16 cellular contexts compared by ENCODE assay signal in genomic region chr12:24820872-24821271, GRCh38.
A peak's percentile ranks its signal among the peaks of the same experiment; 100 is the strongest.
DNase-seq lines count a peak whose midpoint lies in the region; ATAC-seq, FAIRE-seq and TF ChIP-seq lines count a peak whose summit lies in the region.
"Had no signal": no experiment of that assay in that cellular context is flagged by ENCODE, and none has a peak within 500 bp of the region (broad histone marks: within the 10 kb centered on the region; RNA-seq: fewer than 3 reads in every experiment).

No MANE protein-coding gene starts in this region.

- no peaks in the 10 kb centered on the region for H3K79me2 ChIP-seq in astrocyte (ENCODE audit: insufficient read depth, low read length)

- no peak overlapping the region for H2AFZ ChIP-seq in astrocyte (ENCODE audit: low read depth, low read length)

- H3K27me3 ChIP-seq in astrocyte (ENCODE audit: insufficient read depth, low read length), result no peaks in the 10 kb centered on the region

- H4K20me1 ChIP-seq in astrocyte (ENCODE audit: insufficient read depth, low read length), result peaks cover 3% of the 10 kb centered on the region

- no peak for FAIRE-seq in astrocyte (lab: Jason Lieb, UNC)

- H3K9ac ChIP-seq in astrocyte (ENCODE audit: low read length), result no peak overlapping the region

- peaks cover 24% of the 10 kb centered on the region for H3K36me3 Mint-ChIP-seq in astrocyte (ENCODE audit: low read depth, unreplicated experiment)
- peaks cover 16% of the 10 kb centered on the region for H3K36me3 Mint-ChIP-seq in natural killer cell treated with Interleukin-12 subunit alpha and Interleukin-12 subunit beta and Interleukin-15 and Interleukin-18, amount 100 ng/mL, for 72 hours
- H3K36me3 Mint-ChIP-seq: CD4-positive, CD25-positive, alpha-beta regulatory T cell had no signal

- H3K4me3 ChIP-seq in astrocyte (ENCODE audit: insufficient read depth, low read depth, low read length), result no peak overlapping the region
- no peak overlapping the region for H3K4me3 ChIP-seq in fibroblast of the aortic adventitia (ENCODE audit: low read depth, low read length)
- H3K4me3 ChIP-seq: left ventricle myocardium inferior, psoas muscle, thoracic aorta had no signal

- peaks cover 31% of the 10 kb centered on the region for H3K4me1 Mint-ChIP-seq in astrocyte (ENCODE audit: low read depth, unreplicated experiment)
- H3K4me1 Mint-ChIP-seq in natural killer cell treated with Interleukin-12 subunit alpha and Interleukin-12 subunit beta and Interleukin-15 and Interleukin-18, amount 100 ng/mL, for 72 hours (ENCODE audit: low read depth in 2 of 2), result peaks cover 5 to 26% of the 10 kb centered on the region in 2 donors

- H3K27ac ChIP-seq in astrocyte (ENCODE audit: low read depth, low read length), result peak overlapping the region; percentile 69
- H3K27ac ChIP-seq: left ventricle myocardium inferior, psoas muscle, thoracic aorta, VCaP had no signal

- ATAC-seq in natural killer cell treated with Interleukin-12 subunit alpha and Interleukin-12 subunit beta and Interleukin-15 and Interleukin-18, amount 100 ng/mL, for 72 hours, result no peak
- ATAC-seq: activated CD8-positive, alpha-beta T cell treated with anti-CD3 and anti-CD28 coated beads, Interleukin-2, amount 10 ng/mL, durations not matched to agents 7 days and 5 days; psoas muscle had no signal

- H3K4me1 ChIP-seq in astrocyte (ENCODE audit: insufficient read depth, low read length), result peaks cover 20% of the 10 kb centered on the region
- H3K4me1 ChIP-seq: left ventricle myocardium inferior, psoas muscle had no signal

- H3K9me3 ChIP-seq in astrocyte (ENCODE audit: insufficient read depth, low read depth, low read length), result no peaks in the 10 kb centered on the region
- H3K9me3 ChIP-seq: left ventricle myocardium inferior, psoas muscle, thoracic aorta had no signal

- DNase-seq in HT1080 (ENCODE audit: low read depth) (peak; percentile 30), astrocyte (ENCODE audit: low read depth) (peak; percentile 84), fibroblast of the aortic adventitia (ENCODE audit: low read depth) (peak; percentile 81), stromal cell of bone marrow (ENCODE audit: low read depth) (peak; percentile 72), NCI-H1105 treated with DMSO at 0.1 percent for 48 hours (lab: John Stamatoyannopoulos, UW) (no peak)
- no peak for DNase-seq in stimulated activated CD8-positive, alpha-beta memory T cell treated with anti-CD3 and anti-CD28 coated beads, Interleukin-4, amount 100 ng/mL, for 48 hours
- DNase-seq in natural killer cell treated with Interleukin-12 subunit alpha and Interleukin-12 subunit beta and Interleukin-15 and Interleukin-18, amount 100 ng/mL, for 72 hours (ENCODE audit: low spot score), result no peak
- DNase-seq: activated CD8-positive, alpha-beta T cell treated with anti-CD3 and anti-CD28 coated beads, Interleukin-2, amount 10 ng/mL, durations not matched to agents 7 days and 5 days; CD4-positive, CD25-positive, alpha-beta regulatory T cell; left ventricle myocardium inferior; NCI-H187; NCI-H510A; OCI-M1 had no signal

- no peak overlapping the region for H3K4me3 Mint-ChIP-seq in astrocyte (ENCODE audit: unreplicated experiment)
- no peak overlapping the region for H3K4me3 Mint-ChIP-seq in natural killer cell treated with Interleukin-12 subunit alpha and Interleukin-12 subunit beta and Interleukin-15 and Interleukin-18, amount 100 ng/mL, for 72 hours
- H3K4me3 Mint-ChIP-seq: activated CD8-positive, alpha-beta T cell treated with anti-CD3 and anti-CD28 coated beads, Interleukin-2, amount 10 ng/mL, durations not matched to agents 7 days and 5 days; CD4-positive, CD25-positive, alpha-beta regulatory T cell had no signal

- H3K9me3 Mint-ChIP-seq in astrocyte (ENCODE audit: unreplicated experiment), result no peaks in the 10 kb centered on the region
- no peaks in the 10 kb centered on the region for H3K9me3 Mint-ChIP-seq in natural killer cell treated with Interleukin-12 subunit alpha and Interleukin-12 subunit beta and Interleukin-15 and Interleukin-18, amount 100 ng/mL, for 72 hours

- peaks cover 25% of the 10 kb centered on the region for H3K36me3 ChIP-seq in astrocyte (ENCODE audit: insufficient read depth, low read length)
- H3K36me3 ChIP-seq: left ventricle myocardium inferior, thoracic aorta had no signal

- H3K4me2 ChIP-seq in astrocyte (ENCODE audit: low read length), result peak overlapping the region; percentile 74

- TF ChIP-seq CTCF in astrocyte (IDR thresholded peaks at IDR 0.05; ENCODE audit: insufficient read depth, low read depth, low read length) (no peak), fibroblast of the aortic adventitia (IDR thresholded peaks at IDR 0.05; ENCODE audit: insufficient read depth, low read length) (no peak)

- no peaks in the 10 kb centered on the region for H3K27me3 Mint-ChIP-seq in astrocyte (ENCODE audit: low read depth, unreplicated experiment)
- no peaks in the 10 kb centered on the region for H3K27me3 Mint-ChIP-seq in natural killer cell treated with Interleukin-12 subunit alpha and Interleukin-12 subunit beta and Interleukin-15 and Interleukin-18, amount 100 ng/mL, for 72 hours
- H3K27me3 Mint-ChIP-seq: CD4-positive, CD25-positive, alpha-beta regulatory T cell had no signal

- H3K27ac Mint-ChIP-seq in astrocyte (ENCODE audit: unreplicated experiment), result peak overlapping the region; percentile 31
- H3K27ac Mint-ChIP-seq in natural killer cell treated with Interleukin-12 subunit alpha and Interleukin-12 subunit beta and Interleukin-15 and Interleukin-18, amount 100 ng/mL, for 72 hours, result no peak overlapping the region
- H3K27ac Mint-ChIP-seq: activated CD8-positive, alpha-beta T cell treated with anti-CD3 and anti-CD28 coated beads, Interleukin-2, amount 10 ng/mL, durations not matched to agents 7 days and 5 days had no signal

Comparison
In these comparisons a context has a peak if more than half of its experiments do, and no peak if none do; other contexts are left out.
1. DNase-seq: peak in HT1080 (single experiment), astrocyte (single experiment), fibroblast of the aortic adventitia (single experiment) and stromal cell of bone marrow (single experiment); none in stimulated activated CD8-positive, alpha-beta memory T cell treated with anti-CD3 and anti-CD28 coated beads, Interleukin-4, amount 100 ng/mL, for 48 hours (single experiment), NCI-H1105 treated with DMSO at 0.1 percent for 48 hours (single experiment) and natural killer cell treated with Interleukin-12 subunit alpha and Interleukin-12 subunit beta and Interleukin-15 and Interleukin-18, amount 100 ng/mL, for 72 hours (single experiment).